In the genomic region with DNA sequence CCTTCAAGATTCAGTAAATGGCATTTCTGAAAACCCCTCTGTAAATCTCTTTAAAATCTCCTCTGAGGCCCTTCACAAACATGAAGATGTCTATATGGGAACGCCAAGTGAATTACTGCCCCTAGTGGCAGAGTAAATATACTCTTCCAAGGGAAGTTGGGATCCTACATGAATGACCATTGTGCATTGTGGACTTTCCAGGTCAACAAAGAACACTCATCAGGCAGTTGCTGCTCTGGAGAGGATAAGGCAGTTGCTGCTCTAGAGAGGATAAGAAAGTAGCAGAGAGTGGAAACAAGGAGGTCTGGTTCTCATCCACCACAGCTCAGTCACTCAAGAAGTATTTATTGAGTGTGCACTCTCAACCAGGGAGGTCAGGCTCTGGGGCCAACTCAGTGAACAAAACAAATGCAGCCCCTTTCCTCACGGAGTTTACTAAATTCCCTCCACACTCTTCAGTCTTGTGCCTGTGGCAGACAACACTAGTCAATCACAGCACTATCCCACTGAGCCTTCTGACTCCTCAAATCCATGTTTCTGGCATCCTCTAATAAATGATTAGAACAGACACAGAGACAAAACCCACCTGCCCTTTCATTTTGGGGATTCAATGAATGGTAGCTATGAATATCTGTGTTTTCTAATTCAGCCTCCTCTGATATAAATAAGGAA, we compare ENCODE assay signal across 10 cellular contexts. TPM values are rescaled to one million over a fixed set of nuclear protein-coding genes. Genes with fewer than 3 reads are reported as not detected.
A peak's percentile ranks its signal among the peaks of the same experiment; 100 is the strongest.
DNase-seq lines count a peak whose midpoint lies in the region; ATAC-seq and TF ChIP-seq lines count a peak whose summit lies in the region.
"Had no signal": no experiment of that assay in that cellular context is flagged by ENCODE, and none has a peak within 500 bp of the region (broad histone marks: within the 10 kb centered on the region; RNA-seq: fewer than 3 reads in every experiment).

No MANE protein-coding gene starts in this region.

- no peaks in the 10 kb centered on the region for H3K79me2 ChIP-seq in DOHH2 (ENCODE audit: control insufficient read depth, low read length)
- H3K79me2 ChIP-seq in mesendoderm (ENCODE audit: control insufficient read depth, insufficient read depth, low read length) = no peaks in the 10 kb centered on the region

- no peaks in the 10 kb centered on the region for H3K9me3 Mint-ChIP-seq in WTC11

- no peaks in the 10 kb centered on the region for H3K4me1 ChIP-seq in DOHH2 (ENCODE audit: control insufficient read depth, low read length)
- no peaks in the 10 kb centered on the region for H3K4me1 ChIP-seq in mesendoderm (ENCODE audit: control insufficient read depth, low read depth, low read length)
- peaks cover 16% of the 10 kb centered on the region for H3K4me1 ChIP-seq in suprapubic skin

- H3K4me3 ChIP-seq in DOHH2 (ENCODE audit: low read length) (no peak overlapping the region), mesendoderm (ENCODE audit: low read length) (no peak overlapping the region), suprapubic skin (no peak overlapping the region)

- no peak overlapping the region for H3K4me3 Mint-ChIP-seq in WTC11

- POLR2A ChIA-PET in WTC11 (lab: Charles Lee) = no interaction called here

- H3K9me2 ChIP-seq in DOHH2 (replicated peaks; ENCODE audit: control insufficient read depth, low read length) = no peaks in the 10 kb centered on the region

- no peak overlapping the region for H2BK15ac ChIP-seq in mesendoderm (replicated peaks; ENCODE audit: low read depth)

- H3K4me1 Mint-ChIP-seq in WTC11 = no peaks in the 10 kb centered on the region

- no peak overlapping the region for H2BK5ac ChIP-seq in mesendoderm (ENCODE audit: low read length)

- H4K20me1 ChIP-seq in DOHH2 (ENCODE audit: control insufficient read depth, insufficient read depth, low read depth, low read length) = no peaks in the 10 kb centered on the region

- no peaks in the 10 kb centered on the region for H3F3A ChIP-seq in DOHH2 (ENCODE audit: control insufficient read depth, insufficient read depth)

- no peaks in the 10 kb centered on the region for H3K27me3 Mint-ChIP-seq in WTC11 (ENCODE audit: low read depth)

- no CpG with 5 or more reads among the region's 2 CpGs for WGBS in mesendoderm (ENCODE audit: extremely low coverage, insufficient coverage, low lambda C conversion rate)
- WGBS in suprapubic skin = 56% methylated on average over 2 of the region's 2 CpGs

- CTCF ChIA-PET in WTC11 (lab: Charles Lee) = interaction anchor here (1.0 to 1.4 kb wide), 2 partner anchors 9 to 17 kb away, joined by 3 read pairs; no protein-coding TSS in a partner anchor

- no peak overlapping the region for H3K23ac ChIP-seq in mesendoderm (ENCODE audit: low read length)

- no peaks in the 10 kb centered on the region for H3K36me3 ChIP-seq in DOHH2 (ENCODE audit: control insufficient read depth, low read length)
- no peaks in the 10 kb centered on the region for H3K36me3 ChIP-seq in mesendoderm (ENCODE audit: control insufficient read depth, insufficient read depth, low read length)
- no peaks in the 10 kb centered on the region for H3K36me3 ChIP-seq in suprapubic skin

- peak overlapping the region; percentile 71 for H4K5ac ChIP-seq in mesendoderm (ENCODE audit: low read length)

- no peak for TF ChIP-seq EP300 in suprapubic skin (IDR thresholded peaks at IDR 0.05)

- no peaks in the 10 kb centered on the region for H3K36me3 Mint-ChIP-seq in WTC11

- H2BK120ac ChIP-seq in mesendoderm (ENCODE audit: low read depth, low read length) = no peak overlapping the region

- H3K4ac ChIP-seq in mesendoderm (ENCODE audit: low read depth, low read length) = no peak overlapping the region

- TF ChIP-seq POLR2A in suprapubic skin (IDR thresholded peaks at IDR 0.05) = no peak

- no peak overlapping the region for H3K4me2 ChIP-seq in DOHH2 (ENCODE audit: low read length)
- H3K4me2 ChIP-seq in mesendoderm (ENCODE audit: low read length) = no peak overlapping the region

- H3K9ac ChIP-seq in mesendoderm (ENCODE audit: low read length) = no peak overlapping the region

- no peaks in the 10 kb centered on the region for H3K79me1 ChIP-seq in mesendoderm (ENCODE audit: low read length)

- H3K18ac ChIP-seq in mesendoderm (ENCODE audit: low read length) = no peak overlapping the region

- H3K27me3 ChIP-seq in DOHH2 (ENCODE audit: control insufficient read depth, low read length) = no peaks in the 10 kb centered on the region
- no peaks in the 10 kb centered on the region for H3K27me3 ChIP-seq in mesendoderm (ENCODE audit: insufficient read depth, low read length, poor library complexity)
- peaks cover 3% of the 10 kb centered on the region for H3K27me3 ChIP-seq in suprapubic skin

- H2AK5ac ChIP-seq in mesendoderm (ENCODE audit: low read length) = no peak overlapping the region

- H3K9me3 ChIP-seq in DOHH2 (ENCODE audit: control insufficient read depth, insufficient read depth, low read length) = no peaks in the 10 kb centered on the region
- no peaks in the 10 kb centered on the region for H3K9me3 ChIP-seq in suprapubic skin

- TF ChIP-seq CTCF in DOHH2 (IDR thresholded peaks at IDR 0.05; ENCODE audit: low read depth, low read length, poor library complexity, severe bottlenecking) (peak; percentile 93), WTC11 (IDR thresholded peaks at IDR 0.05) (peak; percentile 42), suprapubic skin (IDR thresholded peaks at IDR 0.05) (no peak)

- H4K8ac ChIP-seq in mesendoderm (ENCODE audit: low read depth, low read length) = no peak overlapping the region

- DNase-seq in HuH-7 (ENCODE audit: low spot score) (peak; percentile 69), WTC11 (ENCODE audit: low spot score) (no peak), mesendoderm (peak; percentile 63), suprapubic skin (ENCODE audit: low spot score in 2 of 2) (no peak)
- DNase-seq in NK-92 treated with Interleukin-12 subunit alpha and Interleukin-12 subunit beta, amount 100 ng/mL, for 24 hours (lab: John Stamatoyannopoulos, UW) = no peak
- DNase-seq: stimulated activated naive CD4-positive, alpha-beta T cell had no signal

- no peak overlapping the region for H3K27ac Mint-ChIP-seq in WTC11

- ATAC-seq in WTC11 = peak; percentile 87
- ATAC-seq in HG02938 (IDR thresholded peaks at IDR 0.05; ENCODE audit: unreplicated experiment) = no peak
- ATAC-seq in HG03442 (IDR thresholded peaks at IDR 0.05; ENCODE audit: unreplicated experiment) = no peak

- no peak overlapping the region for H3K56ac ChIP-seq in mesendoderm (ENCODE audit: low read length)

- H3K27ac ChIP-seq in DOHH2 (ENCODE audit: low read depth, low read length) (no peak overlapping the region), mesendoderm (ENCODE audit: low read depth, low read length) (no peak overlapping the region), suprapubic skin (no peak overlapping the region)

TF ChIP-seq in WTC11, 78 proteins besides CTCF, POLR2A, EP300 and RAD21 (continues in another document):
- TF ChIP-seq TP53 (CRISPR knock-in tag; IDR thresholded peaks at IDR 0.05) = no peak
- TF ChIP-seq, protein P1, sequence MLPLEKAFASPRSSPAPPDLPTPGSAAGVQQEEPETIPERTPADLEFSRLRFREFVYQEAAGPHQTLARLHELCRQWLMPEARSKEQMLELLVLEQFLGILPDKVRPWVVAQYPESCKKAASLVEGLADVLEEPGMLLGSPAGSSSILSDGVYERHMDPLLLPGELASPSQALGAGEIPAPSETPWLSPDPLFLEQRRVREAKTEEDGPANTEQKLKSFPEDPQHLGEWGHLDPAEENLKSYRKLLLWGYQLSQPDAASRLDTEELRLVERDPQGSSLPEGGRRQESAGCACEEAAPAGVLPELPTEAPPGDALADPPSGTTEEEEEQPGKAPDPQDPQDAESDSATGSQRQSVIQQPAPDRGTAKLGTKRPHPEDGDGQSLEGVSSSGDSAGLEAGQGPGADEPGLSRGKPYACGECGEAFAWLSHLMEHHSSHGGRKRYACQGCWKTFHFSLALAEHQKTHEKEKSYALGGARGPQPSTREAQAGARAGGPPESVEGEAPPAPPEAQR (CRISPR knock-in tag; IDR thresholded peaks at IDR 0.05) = no peak
- TF ChIP-seq GABPB1 (CRISPR knock-in tag; IDR thresholded peaks at IDR 0.05) = no peak
- no peak for TF ChIP-seq GRHL2 (CRISPR knock-in tag; IDR thresholded peaks at IDR 0.05; ENCODE audit: insufficient replicate concordance, severe bottlenecking)
- no peak for TF ChIP-seq FOXP1 (CRISPR knock-in tag; IDR thresholded peaks at IDR 0.05; ENCODE audit: borderline replicate concordance)
- TF ChIP-seq, protein P2, sequence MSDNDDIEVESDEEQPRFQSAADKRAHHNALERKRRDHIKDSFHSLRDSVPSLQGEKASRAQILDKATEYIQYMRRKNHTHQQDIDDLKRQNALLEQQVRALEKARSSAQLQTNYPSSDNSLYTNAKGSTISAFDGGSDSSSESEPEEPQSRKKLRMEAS (CRISPR knock-in tag; IDR thresholded peaks at IDR 0.05) = no peak
- TF ChIP-seq, protein P3, sequence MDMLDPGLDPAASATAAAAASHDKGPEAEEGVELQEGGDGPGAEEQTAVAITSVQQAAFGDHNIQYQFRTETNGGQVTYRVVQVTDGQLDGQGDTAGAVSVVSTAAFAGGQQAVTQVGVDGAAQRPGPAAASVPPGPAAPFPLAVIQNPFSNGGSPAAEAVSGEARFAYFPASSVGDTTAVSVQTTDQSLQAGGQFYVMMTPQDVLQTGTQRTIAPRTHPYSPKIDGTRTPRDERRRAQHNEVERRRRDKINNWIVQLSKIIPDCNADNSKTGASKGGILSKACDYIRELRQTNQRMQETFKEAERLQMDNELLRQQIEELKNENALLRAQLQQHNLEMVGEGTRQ (CRISPR knock-in tag; IDR thresholded peaks at IDR 0.05) = no peak
- TF ChIP-seq, protein P4, sequence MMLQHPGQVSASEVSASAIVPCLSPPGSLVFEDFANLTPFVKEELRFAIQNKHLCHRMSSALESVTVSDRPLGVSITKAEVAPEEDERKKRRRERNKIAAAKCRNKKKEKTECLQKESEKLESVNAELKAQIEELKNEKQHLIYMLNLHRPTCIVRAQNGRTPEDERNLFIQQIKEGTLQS (CRISPR knock-in tag; conservative IDR thresholded peaks at IDR 0.05) = no peak

RNA-seq across cellular contexts. Expression of a gene that starts 52.9 kb away (rescaled TPM):
- total RNA-seq in WTC11 (2021) (0.04 to 0.07 TPM (median 0.07 TPM) in 3 replicates), suprapubic skin (not detected)
- polyA plus RNA-seq in mesendoderm (2013, experiment 1 of 2) = 0.01 TPM
- polyA plus RNA-seq in mesendoderm (2013, experiment 2 of 2) = 0.01 TPM
- total RNA-seq: mononuclear cell had no signal

Comparison
In these comparisons a context has a peak if more than half of its experiments do, and no peak if none do; other contexts are left out.
1. CTCF ChIP-seq: peak in DOHH2 (single experiment) and WTC11 (single experiment); none in suprapubic skin (0 of 2).
2. DNase-seq: peak in HuH-7 (single experiment) and mesendoderm (single experiment); none in WTC11 (single experiment), suprapubic skin (0 of 2) and NK-92 treated with Interleukin-12 subunit alpha and Interleukin-12 subunit beta, amount 100 ng/mL, for 24 hours (single experiment).